Comparison of ENCODE assay signal across 9 cellular contexts in the genomic region with DNA sequence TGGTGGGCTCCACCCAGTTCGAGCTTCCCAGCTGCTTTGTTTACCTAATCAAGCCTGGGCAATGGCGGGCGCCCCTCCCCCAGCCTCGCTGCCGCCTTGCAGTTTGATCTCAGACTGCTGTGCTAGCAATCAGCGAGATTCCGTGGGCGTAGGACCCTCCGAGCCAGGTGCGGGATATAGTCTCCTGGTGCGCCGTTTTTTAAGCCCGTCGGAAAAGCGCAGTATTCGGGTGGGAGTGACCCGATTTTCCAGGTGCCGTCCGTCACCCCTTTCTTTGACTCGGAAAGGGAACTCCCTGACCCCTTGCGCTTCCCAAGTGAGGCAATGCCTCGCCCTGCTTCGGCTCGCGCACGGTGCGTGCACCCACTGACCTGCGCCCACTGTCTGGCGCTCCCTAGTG. TPM values are rescaled to one million over a fixed set of nuclear protein-coding genes. Genes with fewer than 3 reads are reported as not detected.
DNase-seq lines count a peak whose midpoint lies in the region; ATAC-seq and TF ChIP-seq lines count a peak whose summit lies in the region.
"Not testable (repeated sequence)": the region's sequence is repeated elsewhere in the genome, so short reads cannot be mapped to it uniquely, and the experiment has no call there.
"Had no signal": no experiment of that assay in that cellular context is flagged by ENCODE, and none has a peak within 500 bp of the region (broad histone marks: within the 10 kb centered on the region; RNA-seq: fewer than 3 reads in every experiment).

No MANE protein-coding gene starts in this region.

- not testable (repeated sequence) for H3K27ac ChIP-seq in H9 (ENCODE audit: insufficient read length, low read depth, low read length); neural progenitor cell
- peak overlapping the region; percentile 78 for H3K27ac ChIP-seq in hepatocyte

- intact Hi-C loops in natural killer cell (cut with micrococcal nuclease), result not testable (repeated sequence)

- not testable (repeated sequence) for H3K56ac ChIP-seq in H9 (ENCODE audit: insufficient read length, low read depth, low read length)

- not testable (repeated sequence) for H3K79me2 ChIP-seq in H9 (ENCODE audit: insufficient read depth, low read length); hepatocyte
- peaks cover 21% of the 10 kb centered on the region for H3K79me2 ChIP-seq in neural progenitor cell (ENCODE audit: low read depth)

- not testable (repeated sequence) for H2BK20ac ChIP-seq in H9 (ENCODE audit: low read depth, low read length, poor library complexity, severe bottlenecking)

- not testable (repeated sequence) for H3K36me3 ChIP-seq in hepatocyte (replicated peaks; ENCODE audit: insufficient read depth, low read depth); neural progenitor cell

- H3K9ac ChIP-seq in H9 (ENCODE audit: extremely low read depth, insufficient read length, low read length); neural progenitor cell: not testable (repeated sequence)

- peaks cover 8 to 34% (median 26%) of the 10 kb centered on the region in 3 experiments; a peak in 6 of 7 replicates for H3K36me3 Mint-ChIP-seq in H9 (ENCODE audit: insufficient read depth in 1 of 3, low read depth in 3 of 3)
- H3K36me3 Mint-ChIP-seq in WTC11; endothelial cell (ENCODE audit: low read depth, unreplicated experiment); natural killer cell; neural progenitor cell: not testable (repeated sequence)

- not testable (repeated sequence) for H3K9me3 ChIP-seq in H9 (ENCODE audit: control insufficient read depth, low read depth, low read length); hepatocyte (ENCODE audit: low read depth); iPS-18c (ENCODE audit: control insufficient read depth, insufficient read depth, low read length); neural progenitor cell (ENCODE audit: low read depth)

- no CpG with 5 or more reads among the region's 29 CpGs for WGBS in H9 (ENCODE audit: extremely low coverage, insufficient read length, low lambda C conversion rate)
- WGBS in hepatocyte (ENCODE audit: low lambda C conversion rate, missing lambda C conversion rate), result 14% methylated on average over 15 of the region's 29 CpGs

- not testable (repeated sequence) for H3K27me3 ChIP-seq in H9 (ENCODE audit: insufficient read depth, low read length); hepatocyte; neural progenitor cell

- not testable (repeated sequence) for H3K23ac ChIP-seq in H9 (ENCODE audit: insufficient read length, low read depth, low read length)

- H2AFZ ChIP-seq in H9 (ENCODE audit: low read length); hepatocyte: not testable (repeated sequence)
- H2AFZ ChIP-seq in neural progenitor cell (replicated peaks), result peak overlapping the region; percentile 17

- not testable (repeated sequence) for H2BK120ac ChIP-seq in H9 (ENCODE audit: low read depth, low read length, poor library complexity, severe bottlenecking)

- H3K4ac ChIP-seq in H9 (ENCODE audit: low read depth, low read length), result not testable (repeated sequence)

- H4K8ac ChIP-seq in H9 (replicated peaks; ENCODE audit: insufficient read length, low read depth, low read length), result not testable (repeated sequence)

- not testable (repeated sequence) for H3F3A ChIP-seq in neural progenitor cell (ENCODE audit: low read depth)

- not testable (repeated sequence) for H3K9me3 Mint-ChIP-seq in H9; WTC11; endothelial cell (ENCODE audit: unreplicated experiment); natural killer cell; neural progenitor cell

- not testable (repeated sequence) for H3K4me3 ChIP-seq in hepatocyte
- H3K4me3 ChIP-seq in iPS-18c (ENCODE audit: insufficient read depth, low read depth, low read length) (peak overlapping the region; percentile 53; the same call in 1 of the 2 replicates), neural progenitor cell (peak overlapping the region; percentile 54)

- not testable (repeated sequence) for H4K91ac ChIP-seq in H9 (ENCODE audit: insufficient read length, low read depth, low read length)

- H3K18ac ChIP-seq in H9 (ENCODE audit: insufficient read length, low read depth, low read length), result not testable (repeated sequence)

- H2BK15ac ChIP-seq in H9 (ENCODE audit: low read depth, low read length), result not testable (repeated sequence)

- not testable (repeated sequence) for TF ChIP-seq CTCF in H9 (conservative IDR thresholded peaks at IDR 0.05); WTC11 (IDR thresholded peaks at IDR 0.05); endothelial cell (IDR thresholded peaks at IDR 0.05; ENCODE audit: unreplicated experiment); hepatocyte (IDR thresholded peaks at IDR 0.05; ENCODE audit: poor library complexity); natural killer cell (IDR thresholded peaks at IDR 0.05); neural progenitor cell (IDR thresholded peaks at IDR 0.05)

- peak overlapping the region; percentile 69 to 84 for H3K4me3 Mint-ChIP-seq in H9
- H3K4me3 Mint-ChIP-seq in WTC11, result peak overlapping the region; percentile 79
- H3K4me3 Mint-ChIP-seq in endothelial cell (ENCODE audit: unreplicated experiment), result peak overlapping the region; percentile 78
- peak overlapping the region; percentile 52 for H3K4me3 Mint-ChIP-seq in natural killer cell
- not testable (repeated sequence) for H3K4me3 Mint-ChIP-seq in neural progenitor cell

- H3K4me1 Mint-ChIP-seq in H9 (peaks cover 13 to 17% of the 10 kb centered on the region in 2 experiments), WTC11 (peaks cover 24% of the 10 kb centered on the region)
- not testable (repeated sequence) for H3K4me1 Mint-ChIP-seq in endothelial cell (ENCODE audit: unreplicated experiment); natural killer cell; neural progenitor cell

- not testable (repeated sequence) for H3K9me2 ChIP-seq in hepatocyte (replicated peaks; ENCODE audit: insufficient read depth)

- not testable (repeated sequence) for DNase-seq in H9; WTC11 (ENCODE audit: low spot score); endothelial cell (ENCODE audit: low spot score); hepatocyte (ENCODE audit: low spot score); natural killer cell; neural progenitor cell (ENCODE audit: low spot score)

- not testable (repeated sequence) for H2BK12ac ChIP-seq in H9 (ENCODE audit: insufficient read length, low read depth, low read length)

- ATAC-seq in WTC11, natural killer cell: not testable (repeated sequence)

- POLR2A ChIA-PET in WTC11 (lab: Charles Lee), result not testable (repeated sequence)

- not testable (repeated sequence) for H4K5ac ChIP-seq in H9 (ENCODE audit: insufficient read length, low read depth, low read length)

- peak overlapping the region; percentile 36 to 96 (median 93); a peak in 5 of 7 replicates for H3K27ac Mint-ChIP-seq in H9
- peak overlapping the region; percentile 86 for H3K27ac Mint-ChIP-seq in WTC11
- H3K27ac Mint-ChIP-seq in endothelial cell (ENCODE audit: unreplicated experiment), result peak overlapping the region; percentile 77
- H3K27ac Mint-ChIP-seq in natural killer cell, neural progenitor cell: not testable (repeated sequence)

- CTCF ChIA-PET in WTC11 (lab: Charles Lee), result interaction anchor here (1.2 kb wide), 1 partner anchor 40 kb away, joined by 5 read pairs; a partner anchor contains a TSS

- not testable (repeated sequence) for H3K79me1 ChIP-seq in H9 (ENCODE audit: insufficient read depth, low read depth, low read length, poor library complexity, severe bottlenecking)

- H2AK5ac ChIP-seq in H9 (ENCODE audit: insufficient read length, low read length), result not testable (repeated sequence)

- H3K23me2 ChIP-seq in H9 (ENCODE audit: insufficient read length, low read depth, low read length, poor library complexity, severe bottlenecking), result not testable (repeated sequence)

- peak overlapping the region; percentile 41 for H3K4me2 ChIP-seq in H9 (ENCODE audit: insufficient read depth, insufficient read length, low read length)
- H3K4me2 ChIP-seq in hepatocyte, result peak overlapping the region; percentile 73
- peak overlapping the region; percentile 77 for H3K4me2 ChIP-seq in neural progenitor cell

- H3K4me1 ChIP-seq in H9 (ENCODE audit: insufficient read depth, low read length); hepatocyte (ENCODE audit: insufficient read depth): not testable (repeated sequence)
- peaks cover 12% of the 10 kb centered on the region for H3K4me1 ChIP-seq in neural progenitor cell

- not testable (repeated sequence) for H3K14ac ChIP-seq in H9 (ENCODE audit: insufficient read depth, low read length)

- not testable (repeated sequence) for H4K20me1 ChIP-seq in H9 (ENCODE audit: control insufficient read depth, insufficient read depth, insufficient read length); hepatocyte (ENCODE audit: insufficient read depth, poor library complexity, severe bottlenecking); neural progenitor cell (ENCODE audit: low read depth)

- H3K27me3 Mint-ChIP-seq in H9 (ENCODE audit: low read depth); WTC11 (ENCODE audit: low read depth); endothelial cell (ENCODE audit: unreplicated experiment); natural killer cell (ENCODE audit: low read depth in 2 of 2); neural progenitor cell (ENCODE audit: insufficient read depth, low read depth): not testable (repeated sequence)

- not testable (repeated sequence) for H3T11ph ChIP-seq in H9 (ENCODE audit: low read length)

- not testable (repeated sequence) for H2BK5ac ChIP-seq in H9 (ENCODE audit: insufficient read length, low read length)

RNA-seq across cellular contexts. Expression of a gene that starts 39.9 kb away (rescaled TPM):
- total RNA-seq in H9 (2021) (0.07 and 0.13 TPM in 2 replicates), WTC11 (2021) (0.09 to 0.25 TPM (median 0.22 TPM) in 3 replicates), endothelial cell (ENCODE audit: unreplicated experiment) (0.38 TPM), hepatocyte (not detected in 2 replicates), natural killer cell (not detected), neural progenitor cell (ENCODE audit: low replicate concordance) (0.19 TPM in 1 of 2 replicates, not detected in the other)
- polyA plus RNA-seq in hepatocyte, result 0.19 and 0.21 TPM in 2 replicates
- total RNA-seq: CD4-positive, CD25-positive, alpha-beta regulatory T cell; CD8-positive, alpha-beta memory T cell had no signal
- polyA plus RNA-seq: CD4-positive, CD25-positive, alpha-beta regulatory T cell; CD8-positive, alpha-beta memory T cell had no signal

RNA-seq across cellular contexts. Expression of a gene that starts 47.6 kb away (rescaled TPM):
- total RNA-seq in H9 (2021) (234 and 239 TPM in 2 replicates), WTC11 (2021) (142 to 236 TPM (median 158 TPM) in 3 replicates), endothelial cell (ENCODE audit: unreplicated experiment) (91.3 TPM), hepatocyte (151 and 163 TPM in 2 replicates), natural killer cell (100 to 1,000 TPM in 1 of 3 donors, 10 to 100 TPM in 2; 80.2 to 107 (median 92.4) TPM), neural progenitor cell (ENCODE audit: low replicate concordance) (95.9 and 116 TPM in 2 replicates)
- polyA plus RNA-seq in hepatocyte, result 111 and 131 TPM in 2 replicates
